ENCODE assay signal across 8 cellular contexts in the genomic region with DNA sequence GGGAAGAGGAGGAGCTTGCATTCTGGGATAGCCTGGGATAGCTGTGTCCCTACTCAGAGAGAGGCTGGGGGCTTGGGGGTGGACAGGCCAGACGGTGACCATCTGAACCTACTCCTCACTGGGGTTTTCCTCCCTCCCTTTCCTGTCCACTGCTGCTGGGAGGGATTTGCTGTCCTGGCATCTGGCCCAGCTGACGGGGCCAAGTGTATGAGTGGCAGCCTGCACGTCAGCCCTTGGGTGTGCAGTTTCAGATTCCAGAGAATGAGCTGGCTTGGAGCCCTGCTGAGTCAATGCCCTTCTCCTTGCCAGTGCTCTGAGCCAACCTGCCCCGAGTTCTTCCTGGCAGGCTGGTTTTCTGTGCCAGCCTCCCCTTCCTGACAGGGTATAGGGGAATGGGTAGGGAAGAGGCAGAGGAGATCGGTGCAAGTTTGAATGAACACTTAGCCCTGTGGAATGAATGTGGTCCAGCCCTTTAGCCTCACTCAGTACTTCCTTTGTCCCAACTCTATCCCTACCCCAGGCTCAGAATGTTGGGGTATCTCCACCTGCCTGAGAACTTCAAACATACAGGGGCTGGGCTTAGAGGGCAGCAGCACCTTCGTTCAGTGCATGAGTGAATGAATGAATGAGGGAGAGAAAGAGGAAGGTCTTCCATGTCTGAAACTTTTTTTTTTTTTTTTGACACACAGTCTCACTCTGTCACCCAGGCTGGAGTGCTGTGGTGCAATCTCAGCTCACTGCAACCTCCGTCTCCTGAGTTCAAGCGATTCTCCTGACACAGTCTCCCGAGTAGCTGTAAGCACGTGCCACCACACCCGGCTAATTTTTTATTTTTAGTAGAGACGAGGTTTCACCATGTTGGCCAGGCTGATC. TPM values are rescaled to one million over a fixed set of nuclear protein-coding genes. Genes with fewer than 3 reads are reported as not detected.
A peak's percentile ranks its signal among the peaks of the same experiment; 100 is the strongest.
DNase-seq lines count a peak whose midpoint lies in the region; TF ChIP-seq lines count a peak whose summit lies in the region.

No MANE protein-coding gene starts in this region.

- DNase-seq in activated CD4-positive, alpha-beta T cell treated with anti-CD3 and anti-CD28 coated beads for 48 hours: peak; percentile 64
- no peak for DNase-seq in activated CD4-positive, alpha-beta T cell treated with anti-CD3 and anti-CD28 coated beads for 4 hours
- DNase-seq in NCI-H524 treated with DMSO at 0.1 percent for 48 hours (lab: John Stamatoyannopoulos, UW) (peak; percentile 38), mammary epithelial cell (peak; percentile 99), stromal cell of bone marrow (ENCODE audit: low read depth) (peak; percentile 98), NCI-H187 (lab: John Stamatoyannopoulos, UW) (no peak), GM20000 (ENCODE audit: low spot score) (no peak)

- no TSS peak for BruUV-seq in mammary epithelial cell (replicated peaks; lab: Mats Ljungman, UMichigan)

- H3K4me1 ChIP-seq in mammary epithelial cell (ENCODE audit: insufficient read depth, low read length): peaks cover 35% of the 10 kb centered on the region

- H3K9ac ChIP-seq in mammary epithelial cell (ENCODE audit: insufficient read depth, low read length): peak overlapping the region; percentile 75

- peak overlapping the region; percentile 48 for H3K4me2 ChIP-seq in mammary epithelial cell (ENCODE audit: insufficient read depth, low read depth, low read length)

- H3K36me3 ChIP-seq in mammary epithelial cell (ENCODE audit: insufficient read depth, low read length): peaks cover 3% of the 10 kb centered on the region

- no peak overlapping the region for H3K4me3 ChIP-seq in mammary epithelial cell (replicated peaks in 1 of 3; ENCODE audit: insufficient read depth in 1 of 3, low read depth in 2 of 3, low read length in 3 of 3)

- H3K9me3 ChIP-seq in mammary epithelial cell (replicated peaks; ENCODE audit: insufficient read depth, low read length): no peaks in the 10 kb centered on the region

- peaks cover 24% of the 10 kb centered on the region for H3K79me2 ChIP-seq in mammary epithelial cell (ENCODE audit: insufficient read depth, low read length)

- H3K27ac ChIP-seq in mammary epithelial cell (ENCODE audit: insufficient read depth, low read depth, low read length) (peak overlapping the region; percentile 89), layer of hippocampus (ENCODE audit: low read depth, low read length) (peak overlapping the region; percentile 8)

- 24% methylated on average over 7 of the region's 12 CpGs for WGBS in mammary epithelial cell (ENCODE audit: low coverage, missing lambda C conversion rate)

- H3K27me3 ChIP-seq in mammary epithelial cell (ENCODE audit: insufficient read depth, low read length): no peaks in the 10 kb centered on the region
- no peaks in the 10 kb centered on the region for H3K27me3 ChIP-seq in layer of hippocampus (ENCODE audit: control insufficient read depth, insufficient read depth, low read length)

- no peaks in the 10 kb centered on the region for H4K20me1 ChIP-seq in mammary epithelial cell (ENCODE audit: insufficient read depth, low read length)

- in situ Hi-C loops in mammary epithelial cell (cut with MboI; ENCODE audit: low sequenced_read_pairs in 2 of 2): loop anchor here in 1 of 2 donors (5.0 kb wide), 1 partner anchor 35 kb away; no protein-coding TSS in a partner anchor

- dilution Hi-C loops in mammary epithelial cell (cut with HindIII; ENCODE audit: low sequenced_read_pairs): no loop called here

- TF ChIP-seq CTCF in mammary epithelial cell (conservative IDR thresholded peaks at IDR 0.05 in 1 of 2, IDR thresholded peaks at IDR 0.05 in 1 of 2; ENCODE audit: extremely low read depth in 1 of 2, insufficient read depth in 1 of 2, low read depth in 1 of 2, low read length in 2 of 2) (no peak), GM20000 (IDR thresholded peaks at IDR 0.05; ENCODE audit: extremely low read depth, missing control alignments) (no peak)

- CTCF ChIA-PET in mammary epithelial cell (lab: Charles Lee; ENCODE audit: low non-redundant PET): no interaction called here

- intact Hi-C loops in mammary epithelial cell (cut with micrococcal nuclease): loop anchor here (1.0 kb wide), 1 partner anchor 28 kb away; a partner anchor contains a TSS

- H2AFZ ChIP-seq in mammary epithelial cell (ENCODE audit: low read depth, low read length): peak overlapping the region; percentile 37

RNA-seq across cellular contexts. Expression of a gene that starts 1.8 kb away (rescaled TPM):
- 100 to 1,000 TPM in 1 of 2 donors, 10 to 100 TPM in 1; 75.8 to 294 TPM for total RNA-seq in mammary epithelial cell
- 551 TPM for polyA plus RNA-seq in mammary epithelial cell
- 208 TPM for polyA minus RNA-seq in mammary epithelial cell

RNA-seq across cellular contexts. Expression of a gene that starts 19.1 kb away (rescaled TPM):
- 1 to 10 TPM in 1 of 2 donors, under 1 TPM in 1; 0.33 to 5.3 TPM for total RNA-seq in mammary epithelial cell
- polyA plus RNA-seq in mammary epithelial cell: 1.9 TPM
- 3.5 TPM for polyA minus RNA-seq in mammary epithelial cell

RNA-seq across cellular contexts. Expression of a gene that starts 28.0 kb away (rescaled TPM):
- 10 to 100 TPM; 24.0 to 88.3 TPM for total RNA-seq in mammary epithelial cell
- 47.7 TPM for polyA plus RNA-seq in mammary epithelial cell
- 14.4 TPM for polyA minus RNA-seq in mammary epithelial cell

RNA-seq across cellular contexts. Expression of a gene that starts 40.9 kb away (rescaled TPM):
- total RNA-seq in mammary epithelial cell: 1,000 to 10,000 TPM in 1 of 2 donors, 100 to 1,000 TPM in 1; 151 to 1,577 TPM
- polyA plus RNA-seq in mammary epithelial cell: 681 TPM
- polyA minus RNA-seq in mammary epithelial cell: 419 TPM

RNA-seq across cellular contexts. Expression of a gene that starts 41.0 kb away (rescaled TPM):
- total RNA-seq in mammary epithelial cell: 10 to 100 TPM in 1 of 2 donors, 1 to 10 TPM in 1; 5.3 to 77.6 TPM
- polyA plus RNA-seq in mammary epithelial cell: 79.6 TPM
- 99.2 TPM for polyA minus RNA-seq in mammary epithelial cell

Comparison
In these comparisons a context has a peak if more than half of its experiments do, and no peak if none do; other contexts are left out.
1. DNase-seq: peak in activated CD4-positive, alpha-beta T cell treated with anti-CD3 and anti-CD28 coated beads for 48 hours (single experiment), NCI-H524 treated with DMSO at 0.1 percent for 48 hours (single experiment), mammary epithelial cell (single experiment) and stromal cell of bone marrow (single experiment); none in activated CD4-positive, alpha-beta T cell treated with anti-CD3 and anti-CD28 coated beads for 4 hours (0 of 2), NCI-H187 (0 of 2) and GM20000 (single experiment).